In genomic region chr14:77457115-77457521, GRCh38 we compare ENCODE assay signal across 8 cellular contexts. TPM values are rescaled to one million over a fixed set of nuclear protein-coding genes. Genes with fewer than 3 reads are reported as not detected.
DNase-seq lines count a peak whose midpoint lies in the region; ATAC-seq lines count a peak whose summit lies in the region.

No MANE protein-coding gene starts in this region.

- no peaks in the 10 kb centered on the region for H3K9me3 Mint-ChIP-seq in activated naive CD4-positive, alpha-beta T cell treated with anti-CD3 and anti-CD28 coated beads, Interleukin-2, amount 50 U/mL, for 72 hours
- H3K9me3 Mint-ChIP-seq in immature natural killer cell, result no peaks in the 10 kb centered on the region

- H3K4me1 Mint-ChIP-seq in immature natural killer cell, result peaks cover 44 to 47% of the 10 kb centered on the region in 2 donors

- peak overlapping the region; percentile 76 for H3K27ac ChIP-seq in temporal lobe (ENCODE audit: low read depth, low read length)

- peaks cover 2 to 14% (median 4%) of the 10 kb centered on the region in 3 donors for H3K27me3 Mint-ChIP-seq in immature natural killer cell (ENCODE audit: low read depth in 3 of 3)

- DNase-seq in DMS53 (lab: John Stamatoyannopoulos, UW) (peak; percentile 69), DMS53 treated with DMSO at 0.1 percent for 48 hours (lab: John Stamatoyannopoulos, UW; ENCODE audit: unreplicated experiment) (no peak), immature natural killer cell (no peak), NK-92 (lab: John Stamatoyannopoulos, UW; ENCODE audit: unreplicated experiment) (no peak)
- DNase-seq in activated naive CD4-positive, alpha-beta T cell treated with anti-CD3 and anti-CD28 coated beads, Interleukin-2, amount 50 U/mL, for 72 hours (ENCODE audit: low spot score in 2 of 2), result no peak

- ATAC-seq in HG03175 (IDR thresholded peaks at IDR 0.05; ENCODE audit: unreplicated experiment) (peak; percentile 21), HG03139 (IDR thresholded peaks at IDR 0.05; ENCODE audit: unreplicated experiment) (no peak)
- peak in 1 of 2 donors; percentile 7 for ATAC-seq in activated naive CD4-positive, alpha-beta T cell treated with anti-CD3 and anti-CD28 coated beads, Interleukin-2, amount 50 U/mL, for 72 hours

- peaks cover 46 to 50% of the 10 kb centered on the region in 2 donors for H3K36me3 Mint-ChIP-seq in activated naive CD4-positive, alpha-beta T cell treated with anti-CD3 and anti-CD28 coated beads, Interleukin-2, amount 50 U/mL, for 72 hours
- peaks cover 11 to 30% (median 15%) of the 10 kb centered on the region in 3 donors for H3K36me3 Mint-ChIP-seq in immature natural killer cell

- peak overlapping the region; percentile 99 to 100 (median 100) for H3K4me3 Mint-ChIP-seq in immature natural killer cell

- H3K27ac Mint-ChIP-seq in activated naive CD4-positive, alpha-beta T cell treated with anti-CD3 and anti-CD28 coated beads, Interleukin-2, amount 50 U/mL, for 72 hours, result peak overlapping the region; percentile 93 to 100
- H3K27ac Mint-ChIP-seq in immature natural killer cell, result peak overlapping the region; percentile 92 to 100 (median 99)

RNA-seq across cellular contexts. Expression of gene VIPAS39, which starts 0.3 kb away (rescaled TPM):
- total RNA-seq in activated naive CD4-positive, alpha-beta T cell treated with anti-CD3 and anti-CD28 coated beads, Interleukin-2, amount 50 U/mL, for 72 hours, result 10 to 100 TPM; 14.7 to 21.5 TPM
- 1 to 10 TPM; 6.6 to 9.8 (median 9.2) TPM for polyA plus RNA-seq in immature natural killer cell
- total RNA-seq in temporal lobe, result 22.6 TPM

RNA-seq across cellular contexts. Expression of gene AHSA1, which starts 0.8 kb away (rescaled TPM):
- total RNA-seq in activated naive CD4-positive, alpha-beta T cell treated with anti-CD3 and anti-CD28 coated beads, Interleukin-2, amount 50 U/mL, for 72 hours, result 100 to 1,000 TPM; 192 to 295 TPM
- 100 to 1,000 TPM in 2 of 3 donors, 10 to 100 TPM in 1; 94.2 to 149 (median 103) TPM for polyA plus RNA-seq in immature natural killer cell
- 70.1 TPM for total RNA-seq in temporal lobe

RNA-seq across cellular contexts. Expression of gene NOXRED1, which starts 33.8 kb away (rescaled TPM):
- total RNA-seq in activated naive CD4-positive, alpha-beta T cell treated with anti-CD3 and anti-CD28 coated beads, Interleukin-2, amount 50 U/mL, for 72 hours, result under 1 TPM; 0.47 to 0.87 TPM
- polyA plus RNA-seq in immature natural killer cell, result not detected
- total RNA-seq in temporal lobe, result 0.25 TPM

RNA-seq across cellular contexts. Expression of gene ISM2, which starts 41.5 kb away (rescaled TPM):
- total RNA-seq in activated naive CD4-positive, alpha-beta T cell treated with anti-CD3 and anti-CD28 coated beads, Interleukin-2, amount 50 U/mL, for 72 hours, result 1 to 10 TPM in 1 of 2 donors, not detected in 1; 1.0 TPM
- polyA plus RNA-seq in immature natural killer cell, result not detected
- total RNA-seq in temporal lobe, result 0.49 TPM
